8 cellular contexts compared by ENCODE assay signal in genomic region chr19:35931874-35932202, GRCh38. TPM values are rescaled to one million over a fixed set of nuclear protein-coding genes. Genes with fewer than 3 reads are reported as not detected.
DNase-seq lines count a peak whose midpoint lies in the region; ATAC-seq and TF ChIP-seq lines count a peak whose summit lies in the region.

No MANE protein-coding gene starts in this region.

- H3K4me3 Mint-ChIP-seq in CD4-positive, alpha-beta T cell = peak overlapping the region; percentile 83
- peak overlapping the region; percentile 52 for H3K4me3 Mint-ChIP-seq in activated CD8-positive, alpha-beta T cell treated with anti-CD3 and anti-CD28 coated beads, Interleukin-2, amount 10 ng/mL, durations not matched to agents 7 days and 5 days
- peak overlapping the region in 7 of 10 donors; percentile 26 to 89 (median 78) for H3K4me3 Mint-ChIP-seq in naive thymus-derived CD4-positive, alpha-beta T cell

- TF ChIP-seq CTCF in CD4-positive, alpha-beta T cell (IDR thresholded peaks at IDR 0.05) = no peak
- no peak for TF ChIP-seq CTCF in gastroesophageal sphincter (IDR thresholded peaks at IDR 0.05)

- POLR2A ChIA-PET in CD4-positive, alpha-beta T cell (lab: Charles Lee) = interaction anchor here (1.0 to 3.3 kb wide), 7 partner anchors 24 to 49 kb away, joined by 3 to 33 read pairs (median 15); partner anchors contain the start of genes HCST, NFKBID and TYROBP
- POLR2A ChIA-PET in activated CD8-positive, alpha-beta T cell treated with anti-CD3 and anti-CD28 coated beads, Interleukin-2, amount 10 ng/mL, durations not matched to agents 7 days and 5 days (lab: Charles Lee) = interaction anchor here (1.0 to 3.2 kb wide), 5 partner anchors 28 to 283 kb away, joined by 3 to 22 read pairs (median 5); partner anchors contain the start of genes LIN37, NFKBID, ZNF146 and ZNF565
- POLR2A ChIA-PET in naive thymus-derived CD4-positive, alpha-beta T cell (lab: Charles Lee) = interaction anchor here (0.8 to 4.4 kb wide), 15 partner anchors 20 to 227 kb away, joined by 3 to 49 read pairs (median 6); partner anchors contain the start of genes NFKBID, PSENEN and U2AF1L4

- no peak for TF ChIP-seq EP300 in gastroesophageal sphincter (IDR thresholded peaks at IDR 0.05)

- H3K27me3 ChIP-seq in CD4-positive, alpha-beta T cell (ENCODE audit: control insufficient read depth, insufficient read depth, low read length) = no peaks in the 10 kb centered on the region
- H3K27me3 ChIP-seq in naive thymus-derived CD4-positive, alpha-beta T cell (ENCODE audit: control insufficient read depth in 2 of 2, insufficient read depth in 2 of 2, low read length in 2 of 2) = no peaks in the 10 kb centered on the region
- no peaks in the 10 kb centered on the region for H3K27me3 ChIP-seq in gastroesophageal sphincter

- CTCF ChIA-PET in CD4-positive, alpha-beta T cell (lab: Charles Lee) = interaction anchor here (0.6 to 2.9 kb wide), 6 partner anchors 27 to 52 kb away, joined by 3 to 44 read pairs (median 4); no protein-coding TSS in a partner anchor
- CTCF ChIA-PET in activated CD8-positive, alpha-beta T cell treated with anti-CD3 and anti-CD28 coated beads, Interleukin-2, amount 10 ng/mL, durations not matched to agents 7 days and 5 days (lab: Charles Lee) = interaction anchor here (0.7 to 3.9 kb wide), 16 partner anchors 14 to 237 kb away, joined by 3 to 95 read pairs (median 5); partner anchors contain the start of genes APLP1 and NPHS1
- CTCF ChIA-PET in naive thymus-derived CD4-positive, alpha-beta T cell (lab: Charles Lee) = interaction anchor here (0.9 to 2.9 kb wide), 8 partner anchors 28 to 239 kb away, joined by 3 to 52 read pairs (median 4); partner anchors contain the start of gene NFKBID

- peak overlapping the region; percentile 90 for H3K27ac Mint-ChIP-seq in CD4-positive, alpha-beta T cell
- no peak overlapping the region for H3K27ac Mint-ChIP-seq in activated CD8-positive, alpha-beta T cell treated with anti-CD3 and anti-CD28 coated beads, Interleukin-2, amount 10 ng/mL, durations not matched to agents 7 days and 5 days
- peak overlapping the region in 8 of 9 donors; percentile 41 to 98 (median 88) for H3K27ac Mint-ChIP-seq in naive thymus-derived CD4-positive, alpha-beta T cell

- no peaks in the 10 kb centered on the region for H3K27me3 Mint-ChIP-seq in CD4-positive, alpha-beta T cell
- H3K27me3 Mint-ChIP-seq in activated CD8-positive, alpha-beta T cell treated with anti-CD3 and anti-CD28 coated beads, Interleukin-2, amount 10 ng/mL, durations not matched to agents 7 days and 5 days (ENCODE audit: low read depth) = peaks cover 2% of the 10 kb centered on the region
- H3K27me3 Mint-ChIP-seq in naive thymus-derived CD4-positive, alpha-beta T cell = no peaks in the 10 kb centered on the region

- intact Hi-C loops in CD4-positive, alpha-beta T cell (cut with DNase I, micrococcal nuclease) = loop anchor here (1.0 to 10.0 kb wide), 10 partner anchors 29 to 385 kb away; partner anchors contain the start of genes ARHGAP33 (in 1 of the 2), LIN37 (in 1 of the 2), POLR2I (in 1 of the 2) and PSENEN (in 1 of the 2)
- intact Hi-C loops in naive thymus-derived CD4-positive, alpha-beta T cell (cut with micrococcal nuclease) = loop anchor here (1.0 to 2.0 kb wide), 17 partner anchors 29 to 387 kb away; partner anchors contain the start of genes ARHGAP33 (in 2 of the 2), LIN37 (in 2 of the 2), PSENEN (in 2 of the 2) and THAP8 (in 2 of the 2)

- H3K27ac ChIP-seq in CD4-positive, alpha-beta T cell (ENCODE audit: low read depth, low read length) = no peak overlapping the region
- H3K27ac ChIP-seq in naive thymus-derived CD4-positive, alpha-beta T cell (ENCODE audit: low read depth, low read length) = peak overlapping the region; percentile 44
- H3K27ac ChIP-seq in gastroesophageal sphincter = peak overlapping the region in 2 of 4 donors; percentile 32 to 51

- H3K36me3 ChIP-seq in naive thymus-derived CD4-positive, alpha-beta T cell (ENCODE audit: control insufficient read depth in 2 of 3, insufficient read depth in 3 of 3, low read length in 3 of 3) = no peaks in the 10 kb centered on the region
- no peaks in the 10 kb centered on the region for H3K36me3 ChIP-seq in gastroesophageal sphincter

- peaks cover 36 to 47% of the 10 kb centered on the region in 2 donors for H3K4me1 ChIP-seq in naive thymus-derived CD4-positive, alpha-beta T cell (ENCODE audit: control insufficient read depth in 2 of 2, insufficient read depth in 2 of 2, low read length in 2 of 2)
- H3K4me1 ChIP-seq in gastroesophageal sphincter = peaks cover 2 to 27% (median 15%) of the 10 kb centered on the region in 3 donors

- no peak for DNase-seq in CD4-positive, alpha-beta T cell
- no peak for DNase-seq in activated CD8-positive, alpha-beta T cell treated with anti-CD3 and anti-CD28 coated beads, Interleukin-2, amount 10 ng/mL, durations not matched to agents 7 days and 5 days
- DNase-seq in naive thymus-derived CD4-positive, alpha-beta T cell = no peak
- no peak for DNase-seq in retina
- no peak for DNase-seq in NCI-H2171 (lab: John Stamatoyannopoulos, UW)

- no peak for TF ChIP-seq POLR2A in gastroesophageal sphincter (IDR thresholded peaks at IDR 0.05)

- WGBS in gastroesophageal sphincter (ENCODE audit: low coverage in 1 of 2), 2 donors = 0 to 4% methylated on average over 1 to 9 of the region's 9 CpGs

- H3K4me1 Mint-ChIP-seq in CD4-positive, alpha-beta T cell (ENCODE audit: low read depth) = peaks cover 34% of the 10 kb centered on the region
- peaks cover 36% of the 10 kb centered on the region for H3K4me1 Mint-ChIP-seq in activated CD8-positive, alpha-beta T cell treated with anti-CD3 and anti-CD28 coated beads, Interleukin-2, amount 10 ng/mL, durations not matched to agents 7 days and 5 days (ENCODE audit: low read depth)
- peaks cover 29 to 58% (median 44%) of the 10 kb centered on the region in 7 donors for H3K4me1 Mint-ChIP-seq in naive thymus-derived CD4-positive, alpha-beta T cell

- H3K9me3 Mint-ChIP-seq in CD4-positive, alpha-beta T cell = no peaks in the 10 kb centered on the region
- no peaks in the 10 kb centered on the region for H3K9me3 Mint-ChIP-seq in activated CD8-positive, alpha-beta T cell treated with anti-CD3 and anti-CD28 coated beads, Interleukin-2, amount 10 ng/mL, durations not matched to agents 7 days and 5 days (ENCODE audit: insufficient read depth)
- H3K9me3 Mint-ChIP-seq in naive thymus-derived CD4-positive, alpha-beta T cell = peaks cover 0 to 2% (median 0%) of the 10 kb centered on the region in 11 donors

- H3K36me3 Mint-ChIP-seq in CD4-positive, alpha-beta T cell (ENCODE audit: low read depth) = no peaks in the 10 kb centered on the region
- no peaks in the 10 kb centered on the region for H3K36me3 Mint-ChIP-seq in activated CD8-positive, alpha-beta T cell treated with anti-CD3 and anti-CD28 coated beads, Interleukin-2, amount 10 ng/mL, durations not matched to agents 7 days and 5 days (ENCODE audit: low read depth)
- H3K36me3 Mint-ChIP-seq in naive thymus-derived CD4-positive, alpha-beta T cell = peaks cover 0 to 7% (median under 1%) of the 10 kb centered on the region in 5 donors

- H3K4me3 ChIP-seq in naive thymus-derived CD4-positive, alpha-beta T cell (ENCODE audit: low read length) = no peak overlapping the region
- H3K4me3 ChIP-seq in gastroesophageal sphincter = no peak overlapping the region

- no peaks in the 10 kb centered on the region for H3K9me3 ChIP-seq in CD4-positive, alpha-beta T cell (ENCODE audit: control insufficient read depth, low read length)
- no peaks in the 10 kb centered on the region for H3K9me3 ChIP-seq in naive thymus-derived CD4-positive, alpha-beta T cell (ENCODE audit: control insufficient read depth in 2 of 3, low read length in 3 of 3)
- no peaks in the 10 kb centered on the region for H3K9me3 ChIP-seq in gastroesophageal sphincter

- ATAC-seq in CD4-positive, alpha-beta T cell (ENCODE audit: poor library complexity) = peak; percentile 0
- ATAC-seq in HG02588 (IDR thresholded peaks at IDR 0.05; ENCODE audit: unreplicated experiment) (peak; percentile 3), gastroesophageal sphincter (no peak), GM18511 (IDR thresholded peaks at IDR 0.05; ENCODE audit: unreplicated experiment) (no peak)
- ATAC-seq in activated CD8-positive, alpha-beta T cell treated with anti-CD3 and anti-CD28 coated beads, Interleukin-2, amount 10 ng/mL, durations not matched to agents 7 days and 5 days = peak; percentile 17
- ATAC-seq in naive thymus-derived CD4-positive, alpha-beta T cell = no peak

RNA-seq across cellular contexts. Expression of gene LRFN3, which starts 4.3 kb away (rescaled TPM):
- 1 to 10 TPM; 4.2 to 4.5 TPM for total RNA-seq in CD4-positive, alpha-beta T cell
- total RNA-seq in activated CD8-positive, alpha-beta T cell treated with anti-CD3 and anti-CD28 coated beads, Interleukin-2, amount 10 ng/mL, durations not matched to agents 7 days and 5 days = 10 to 100 TPM in 1 of 2 experiments, 1 to 10 TPM in 1; 9.8 to 10.3 TPM
- total RNA-seq in naive thymus-derived CD4-positive, alpha-beta T cell = 10 to 100 TPM in 3 of 5 experiments, 1 to 10 TPM in 2; 5.7 to 14.9 (median 11.6) TPM
- 1 to 10 TPM; 1.2 to 2.4 TPM for polyA plus RNA-seq in naive thymus-derived CD4-positive, alpha-beta T cell
- 10 to 100 TPM in 2 of 4 donors, 1 to 10 TPM in 2; 6.7 to 18.5 (median 9.1) TPM for total RNA-seq in gastroesophageal sphincter

RNA-seq across cellular contexts. Expression of gene TYROBP, which starts 23.7 kb away (rescaled TPM):
- 1 to 10 TPM; 6.0 to 7.6 TPM for total RNA-seq in CD4-positive, alpha-beta T cell
- total RNA-seq in activated CD8-positive, alpha-beta T cell treated with anti-CD3 and anti-CD28 coated beads, Interleukin-2, amount 10 ng/mL, durations not matched to agents 7 days and 5 days = under 1 TPM; 0.52 to 0.71 TPM
- 100 to 1,000 TPM in 1 of 5 experiments, 10 to 100 TPM in 3, not detected in 1; 15.1 to 428 (median 35.6) TPM for total RNA-seq in naive thymus-derived CD4-positive, alpha-beta T cell
- polyA plus RNA-seq in naive thymus-derived CD4-positive, alpha-beta T cell = 1 to 10 TPM; 2.3 to 3.7 TPM
- total RNA-seq in gastroesophageal sphincter = 100 to 1,000 TPM in 1 of 4 donors, 10 to 100 TPM in 2, 1 to 10 TPM in 1; 3.0 to 116 (median 45.3) TPM

RNA-seq across cellular contexts. Expression of gene HCST, which starts 29.5 kb away (rescaled TPM):
- total RNA-seq in CD4-positive, alpha-beta T cell = 10 to 100 TPM; 72.4 to 78.6 TPM
- 100 to 1,000 TPM; 196 to 216 TPM for total RNA-seq in activated CD8-positive, alpha-beta T cell treated with anti-CD3 and anti-CD28 coated beads, Interleukin-2, amount 10 ng/mL, durations not matched to agents 7 days and 5 days
- total RNA-seq in naive thymus-derived CD4-positive, alpha-beta T cell = 100 to 1,000 TPM in 3 of 5 experiments, 10 to 100 TPM in 2; 57.4 to 117 (median 113) TPM
- 100 to 1,000 TPM; 879 to 895 TPM for polyA plus RNA-seq in naive thymus-derived CD4-positive, alpha-beta T cell
- total RNA-seq in gastroesophageal sphincter = 1 to 10 TPM in 3 of 4 donors, not detected in 1; 1.8 to 3.1 (median 3.0) TPM

RNA-seq across cellular contexts. Expression of gene NFKBID, which starts 31.5 kb away (rescaled TPM):
- 10 to 100 TPM; 26.5 to 30.1 TPM for total RNA-seq in CD4-positive, alpha-beta T cell
- 10 to 100 TPM; 39.0 to 40.7 TPM for total RNA-seq in activated CD8-positive, alpha-beta T cell treated with anti-CD3 and anti-CD28 coated beads, Interleukin-2, amount 10 ng/mL, durations not matched to agents 7 days and 5 days
- 100 to 1,000 TPM in 1 of 5 experiments, 10 to 100 TPM in 4; 47.8 to 116 (median 57.0) TPM for total RNA-seq in naive thymus-derived CD4-positive, alpha-beta T cell
- 1 to 10 TPM; 2.4 to 6.5 TPM for polyA plus RNA-seq in naive thymus-derived CD4-positive, alpha-beta T cell
- 1 to 10 TPM; 2.8 to 9.5 (median 5.7) TPM for total RNA-seq in gastroesophageal sphincter

Comparison
In these comparisons a context has a peak if more than half of its experiments do, and no peak if none do; other contexts are left out.
1. ATAC-seq: peak in CD4-positive, alpha-beta T cell (single experiment), HG02588 (single experiment) and activated CD8-positive, alpha-beta T cell treated with anti-CD3 and anti-CD28 coated beads, Interleukin-2, amount 10 ng/mL, durations not matched to agents 7 days and 5 days (single experiment); none in naive thymus-derived CD4-positive, alpha-beta T cell (single experiment), gastroesophageal sphincter (single experiment) and GM18511 (single experiment).
2. RNA of gene HCST, which starts 29.5 kb away (total RNA-seq): 196 to 216 TPM in activated CD8-positive, alpha-beta T cell treated with anti-CD3 and anti-CD28 coated beads, Interleukin-2, amount 10 ng/mL, durations not matched to agents 7 days and 5 days, 57.4 to 117 TPM in naive thymus-derived CD4-positive, alpha-beta T cell and 72.4 to 78.6 TPM in CD4-positive, alpha-beta T cell; 1.8 to 3.1 TPM in gastroesophageal sphincter; every median in the first group is over 10 times any median in the second.
3. Peak in every context shown above with its lines, with median percentiles within 50 percentile points of each other: H3K4me3 Mint-ChIP-seq.